ENCODE assay signal across 19 cellular contexts in genomic region chr11:75279273-75279672, GRCh38. TPM values are rescaled to one million over a fixed set of nuclear protein-coding genes. Genes with fewer than 3 reads are reported as not detected.
DNase-seq lines count a peak whose midpoint lies in the region; ATAC-seq, FAIRE-seq and TF ChIP-seq lines count a peak whose summit lies in the region.
"Had no signal": no experiment of that assay in that cellular context is flagged by ENCODE, and none has a peak within 500 bp of the region (broad histone marks: within the 10 kb centered on the region; RNA-seq: fewer than 3 reads in every experiment).

No MANE protein-coding gene starts in this region.

- H3K18ac ChIP-seq in mesendoderm (ENCODE audit: low read length) (no peak overlapping the region), neuronal stem cell (ENCODE audit: low read length) (no peak overlapping the region)

- peak overlapping the region; percentile 55; the same call in 1 of the 2 replicates for H3K4me2 ChIP-seq in BLaER1
- H3K4me2 ChIP-seq in mesendoderm (ENCODE audit: low read length) = no peak overlapping the region
- no peak overlapping the region for H3K4me2 ChIP-seq in neuronal stem cell (ENCODE audit: insufficient read depth, low read length, poor library complexity, severe bottlenecking)
- H3K4me2 ChIP-seq: PC-9, smooth muscle cell had no signal

- H3K4me3 Mint-ChIP-seq in CD4-positive, alpha-beta T cell = no peak overlapping the region
- no peak overlapping the region for H3K4me3 Mint-ChIP-seq in activated CD8-positive, alpha-beta T cell treated with anti-CD3 and anti-CD28 coated beads, Interleukin-2, amount 10 ng/mL, durations not matched to agents 7 days and 5 days
- H3K4me3 Mint-ChIP-seq: IgD-negative memory B cell; stimulated activated naive B cell treated with anti-CD40 and anti-IgM and Interleukin-4, amounts not matched to agents 10 μg/mL and 1 μg/mL and 100 μg/mL, for 72 hours had no signal

- H3K14ac ChIP-seq in neuronal stem cell (ENCODE audit: low read length) = no peak overlapping the region

- H3K9ac ChIP-seq in BLaER1 (peak overlapping the region; percentile 16; the same call in 1 of the 2 replicates), mesendoderm (ENCODE audit: low read length) (no peak overlapping the region), neuronal stem cell (ENCODE audit: low read depth, low read length, poor library complexity) (no peak overlapping the region)

- no peak overlapping the region for H4K5ac ChIP-seq in mesendoderm (ENCODE audit: low read length)

- H3K79me2 ChIP-seq in mesendoderm (ENCODE audit: control insufficient read depth, insufficient read depth, low read length) = no peaks in the 10 kb centered on the region

- no peak for TF ChIP-seq CTCF in CD4-positive, alpha-beta T cell (IDR thresholded peaks at IDR 0.05)

- no peaks in the 10 kb centered on the region for H3K27me3 Mint-ChIP-seq in CD4-positive, alpha-beta T cell
- H3K27me3 Mint-ChIP-seq in activated CD8-positive, alpha-beta T cell treated with anti-CD3 and anti-CD28 coated beads, Interleukin-2, amount 10 ng/mL, durations not matched to agents 7 days and 5 days (ENCODE audit: low read depth) = no peaks in the 10 kb centered on the region
- H3K27me3 Mint-ChIP-seq: stimulated activated naive B cell treated with anti-CD40 and anti-IgM and Interleukin-4, amounts not matched to agents 10 μg/mL and 1 μg/mL and 100 μg/mL, for 72 hours had no signal

- H2BK15ac ChIP-seq in mesendoderm (replicated peaks; ENCODE audit: low read depth) = no peak overlapping the region
- H2BK15ac ChIP-seq in neuronal stem cell (ENCODE audit: low read length) = no peak overlapping the region

- H3K4ac ChIP-seq in mesendoderm (ENCODE audit: low read depth, low read length) (no peak overlapping the region), neuronal stem cell (ENCODE audit: low read length) (no peak overlapping the region)

- H2AFZ ChIP-seq in neuronal stem cell (ENCODE audit: low read length) = no peak overlapping the region
- H2AFZ ChIP-seq: PC-9 had no signal

- no peaks in the 10 kb centered on the region for H3K27me3 ChIP-seq in BLaER1
- H3K27me3 ChIP-seq in CD4-positive, alpha-beta T cell (ENCODE audit: control insufficient read depth, insufficient read depth, low read length) = no peaks in the 10 kb centered on the region
- no peaks in the 10 kb centered on the region for H3K27me3 ChIP-seq in mesendoderm (ENCODE audit: insufficient read depth, low read length, poor library complexity)
- H3K27me3 ChIP-seq in neuronal stem cell (ENCODE audit: control insufficient read depth in 3 of 3, insufficient read depth in 3 of 3, low read depth in 1 of 3, low read length in 3 of 3) = no peaks in the 10 kb centered on the region
- H3K27me3 ChIP-seq: esophagus muscularis mucosa, ovary, transverse colon had no signal

- H3K27ac ChIP-seq in BLaER1 = peak overlapping the region; percentile 31; the same call in 1 of the 2 replicates
- H3K27ac ChIP-seq in CD4-positive, alpha-beta T cell (ENCODE audit: low read depth, low read length) = no peak overlapping the region
- no peak overlapping the region for H3K27ac ChIP-seq in mesendoderm (ENCODE audit: low read depth, low read length)
- H3K27ac ChIP-seq in neuronal stem cell (replicated peaks; ENCODE audit: low read length) = no peak overlapping the region
- H3K27ac ChIP-seq: ovary, PC-9, transverse colon had no signal

- intact Hi-C loops in CD4-positive, alpha-beta T cell (cut with DNase I, micrococcal nuclease) = loop anchor here (5.0 to 10.0 kb wide), 3 partner anchors 248 to 256 kb away; partner anchors contain the start of gene GDPD5 (in 1 of the 2)

- CTCF ChIA-PET in CD4-positive, alpha-beta T cell (lab: Charles Lee) = interaction anchor here (0.7 to 2.7 kb wide), 15 partner anchors 9 to 254 kb away, joined by 3 to 49 read pairs (median 5); no protein-coding TSS in a partner anchor
- CTCF ChIA-PET in activated CD8-positive, alpha-beta T cell treated with anti-CD3 and anti-CD28 coated beads, Interleukin-2, amount 10 ng/mL, durations not matched to agents 7 days and 5 days (lab: Charles Lee) = interaction anchor here (0.8 to 13.3 kb wide), 27 partner anchors 8 to 252 kb away, joined by 3 to 401 read pairs (median 6); partner anchors contain the start of gene RPS3

- peak overlapping the region; percentile 94 for H3K27ac Mint-ChIP-seq in CD4-positive, alpha-beta T cell
- peak overlapping the region; percentile 39 for H3K27ac Mint-ChIP-seq in activated CD8-positive, alpha-beta T cell treated with anti-CD3 and anti-CD28 coated beads, Interleukin-2, amount 10 ng/mL, durations not matched to agents 7 days and 5 days

- H2BK120ac ChIP-seq in mesendoderm (ENCODE audit: low read depth, low read length) = no peak overlapping the region
- no peak overlapping the region for H2BK120ac ChIP-seq in neuronal stem cell (ENCODE audit: low read depth, low read length)

- H4K8ac ChIP-seq in mesendoderm (ENCODE audit: low read depth, low read length) = no peak overlapping the region
- no peak overlapping the region for H4K8ac ChIP-seq in neuronal stem cell (ENCODE audit: low read depth, low read length)

- peaks cover 19% of the 10 kb centered on the region; the same call in 1 of the 2 replicates for H4K20me1 ChIP-seq in BLaER1

- H3K4me3 ChIP-seq in BLaER1 (no peak overlapping the region), mesendoderm (ENCODE audit: low read length) (no peak overlapping the region), neuronal stem cell (ENCODE audit: low read length in 2 of 2) (no peak overlapping the region)
- H3K4me3 ChIP-seq: esophagus muscularis mucosa, ovary, PC-9, smooth muscle cell, transverse colon had no signal

- peaks cover 75% of the 10 kb centered on the region for H3K36me3 ChIP-seq in BLaER1
- peaks cover 2% of the 10 kb centered on the region for H3K36me3 ChIP-seq in mesendoderm (ENCODE audit: control insufficient read depth, insufficient read depth, low read length)
- peaks cover 1 to 27% of the 10 kb centered on the region in 2 donors for H3K36me3 ChIP-seq in neuronal stem cell (replicated peaks in 1 of 2; ENCODE audit: control insufficient read depth in 2 of 2, insufficient read depth in 2 of 2, low read length in 2 of 2)
- H3K36me3 ChIP-seq: ovary had no signal

- no peaks in the 10 kb centered on the region for H3K79me1 ChIP-seq in mesendoderm (ENCODE audit: low read length)
- no peaks in the 10 kb centered on the region for H3K79me1 ChIP-seq in neuronal stem cell (ENCODE audit: low read depth, low read length)

- H4K91ac ChIP-seq in neuronal stem cell (ENCODE audit: low read depth, low read length, poor library complexity) = no peak overlapping the region

- H3K9me3 ChIP-seq in BLaER1 = no peaks in the 10 kb centered on the region
- H3K9me3 ChIP-seq in CD4-positive, alpha-beta T cell (ENCODE audit: control insufficient read depth, low read length) = no peaks in the 10 kb centered on the region
- no peaks in the 10 kb centered on the region for H3K9me3 ChIP-seq in neuronal stem cell (replicated peaks in 1 of 2; ENCODE audit: control insufficient read depth in 2 of 2, insufficient read depth in 1 of 2, low read depth in 1 of 2, low read length in 2 of 2)
- H3K9me3 ChIP-seq: esophagus muscularis mucosa, ovary, transverse colon had no signal

- H3K23ac ChIP-seq in mesendoderm (ENCODE audit: low read length) = no peak overlapping the region
- H3K23ac ChIP-seq in neuronal stem cell (ENCODE audit: low read depth, low read length, poor library complexity) = no peak overlapping the region

- no peak overlapping the region for H2BK12ac ChIP-seq in neuronal stem cell (ENCODE audit: low read length)

- no peak overlapping the region for H2BK5ac ChIP-seq in mesendoderm (ENCODE audit: low read length)
- H2BK5ac ChIP-seq in neuronal stem cell (ENCODE audit: low read length) = no peak overlapping the region

- H3K36me3 Mint-ChIP-seq in CD4-positive, alpha-beta T cell (ENCODE audit: low read depth) = peaks cover 74% of the 10 kb centered on the region
- H3K36me3 Mint-ChIP-seq in activated CD8-positive, alpha-beta T cell treated with anti-CD3 and anti-CD28 coated beads, Interleukin-2, amount 10 ng/mL, durations not matched to agents 7 days and 5 days (ENCODE audit: low read depth) = peaks cover 44% of the 10 kb centered on the region
- H3K36me3 Mint-ChIP-seq: stimulated activated naive B cell treated with anti-CD40 and anti-IgM and Interleukin-4, amounts not matched to agents 10 μg/mL and 1 μg/mL and 100 μg/mL, for 72 hours had no signal

- ATAC-seq in CD4-positive, alpha-beta T cell (ENCODE audit: poor library complexity) = no peak
- no peak for ATAC-seq in activated CD8-positive, alpha-beta T cell treated with anti-CD3 and anti-CD28 coated beads, Interleukin-2, amount 10 ng/mL, durations not matched to agents 7 days and 5 days
- ATAC-seq in GM21360 (IDR thresholded peaks at IDR 0.05; ENCODE audit: unreplicated experiment) = no peak

- no CpG with 5 or more reads among the region's 5 CpGs for WGBS in mesendoderm (ENCODE audit: extremely low coverage, insufficient coverage, low lambda C conversion rate)
- no CpG with 5 or more reads among the region's 5 CpGs for WGBS in neuronal stem cell (ENCODE audit: extremely low coverage in 2 of 2, insufficient read length in 2 of 2, insufficient replicate concordance in 1 of 2), 2 donors

- POLR2A ChIA-PET in CD4-positive, alpha-beta T cell (lab: Charles Lee) = interaction anchor here (0.8 to 6.1 kb wide), 5 partner anchors 8 to 121 kb away, joined by 3 to 66 read pairs (median 9); partner anchors contain the start of gene ARRB1
- POLR2A ChIA-PET in activated CD8-positive, alpha-beta T cell treated with anti-CD3 and anti-CD28 coated beads, Interleukin-2, amount 10 ng/mL, durations not matched to agents 7 days and 5 days (lab: Charles Lee) = interaction anchor here (0.7 to 1.7 kb wide), 5 partner anchors 31 to 121 kb away, joined by 3 to 7 read pairs (median 4); no protein-coding TSS in a partner anchor

- peak in 1 of 10 experiments; percentile 28 for DNase-seq in CD4-positive, alpha-beta T cell
- DNase-seq in activated CD8-positive, alpha-beta T cell treated with anti-CD3 and anti-CD28 coated beads, Interleukin-2, amount 10 ng/mL, durations not matched to agents 7 days and 5 days = no peak
- DNase-seq in mesendoderm = peak; percentile 89
- no peak for DNase-seq in RCC 7860 (ENCODE audit: low spot score)
- no peak for DNase-seq in neuronal stem cell (ENCODE audit: low spot score)
- DNase-seq in stimulated activated CD8-positive, alpha-beta memory T cell treated with anti-CD3 and anti-CD28 coated beads, Interleukin-4, amount 100 ng/mL, for 48 hours = no peak
- DNase-seq: activated CD8-positive, alpha-beta memory T cell treated with anti-CD3 and anti-CD28 coated beads for 24 hours; DND-41; NCI-H2029; NCI-H526; PC-9; stimulated activated naive B cell treated with anti-CD40 and anti-IgM and Interleukin-4, amounts not matched to agents 10 μg/mL and 1 μg/mL and 100 μg/mL, for 72 hours; transverse colon had no signal

- no peak overlapping the region for H3K56ac ChIP-seq in mesendoderm (ENCODE audit: low read length)

- no peak for FAIRE-seq in RCC 7860 (lab: Jason Lieb, UNC)

- H2AK5ac ChIP-seq in mesendoderm (ENCODE audit: low read length) = no peak overlapping the region
- H2AK5ac ChIP-seq in neuronal stem cell (ENCODE audit: low read depth, low read length) = no peak overlapping the region

- no peaks in the 10 kb centered on the region for H3K9me3 Mint-ChIP-seq in CD4-positive, alpha-beta T cell
- H3K9me3 Mint-ChIP-seq in activated CD8-positive, alpha-beta T cell treated with anti-CD3 and anti-CD28 coated beads, Interleukin-2, amount 10 ng/mL, durations not matched to agents 7 days and 5 days (ENCODE audit: insufficient read depth) = no peaks in the 10 kb centered on the region
- H3K9me3 Mint-ChIP-seq: IgD-negative memory B cell; stimulated activated naive B cell treated with anti-CD40 and anti-IgM and Interleukin-4, amounts not matched to agents 10 μg/mL and 1 μg/mL and 100 μg/mL, for 72 hours had no signal

- H3K4me1 ChIP-seq in BLaER1 (peaks cover 74% of the 10 kb centered on the region), mesendoderm (ENCODE audit: control insufficient read depth, low read depth, low read length) (peaks cover 5% of the 10 kb centered on the region), neuronal stem cell (ENCODE audit: control insufficient read depth in 2 of 2, insufficient read depth in 1 of 2, low read depth in 1 of 2, low read length in 2 of 2) (no peaks in the 10 kb centered on the region)

- H3K4me1 Mint-ChIP-seq in CD4-positive, alpha-beta T cell (ENCODE audit: low read depth) = peaks cover 54% of the 10 kb centered on the region
- peaks cover 36% of the 10 kb centered on the region for H3K4me1 Mint-ChIP-seq in activated CD8-positive, alpha-beta T cell treated with anti-CD3 and anti-CD28 coated beads, Interleukin-2, amount 10 ng/mL, durations not matched to agents 7 days and 5 days (ENCODE audit: low read depth)

RNA-seq across cellular contexts. Expression of gene TPBGL, which starts 38.7 kb away (rescaled TPM):
- under 1 TPM; 0.78 to 0.80 TPM for total RNA-seq in CD4-positive, alpha-beta T cell
- under 1 TPM in 1 of 2 experiments, not detected in 1; 0.13 TPM for total RNA-seq in activated CD8-positive, alpha-beta T cell treated with anti-CD3 and anti-CD28 coated beads, Interleukin-2, amount 10 ng/mL, durations not matched to agents 7 days and 5 days
- polyA plus RNA-seq in mesendoderm (2013, experiment 1 of 2) = 0.34 TPM
- 0.42 TPM for polyA plus RNA-seq in mesendoderm (2013, experiment 2 of 2)
- polyA plus RNA-seq in neuronal stem cell (2013, experiment 1 of 2) = 0.10 TPM
- polyA plus RNA-seq in neuronal stem cell (2013, experiment 2 of 2) = 0.10 TPM
- total RNA-seq: PC-9 had no signal
- polyA plus RNA-seq: IgD-negative memory B cell had no signal
